Comparison of ENCODE assay signal across 10 cellular contexts in genomic region chr1:42319128-42319851, GRCh38. TPM values are rescaled to one million over a fixed set of nuclear protein-coding genes. Genes with fewer than 3 reads are reported as not detected.
DNase-seq lines count a peak whose midpoint lies in the region; ATAC-seq and TF ChIP-seq lines count a peak whose summit lies in the region.
"Had no signal": no experiment of that assay in that cellular context is flagged by ENCODE, and none has a peak within 500 bp of the region (broad histone marks: within the 10 kb centered on the region; RNA-seq: fewer than 3 reads in every experiment).

No MANE protein-coding gene starts in this region.

- no peak for TF ChIP-seq RAD21 in IMR-90 (IDR thresholded peaks at IDR 0.05; ENCODE audit: low read length)

- 0 out of 2 replicates have a peak overlapping the region, but pooled peaks have one; percentile 13 for H3K18ac ChIP-seq in IMR-90 (ENCODE audit: low read depth, low read length)

- H3K23ac ChIP-seq in IMR-90 (ENCODE audit: low read depth, low read length) = no peak overlapping the region

- BruUV-seq in IMR-90 (replicated peaks; lab: Mats Ljungman, UMichigan) = no TSS peak

- no peak overlapping the region for H4K8ac ChIP-seq in IMR-90 (ENCODE audit: low read depth in 2 of 2, low read length in 2 of 2)

- dilution Hi-C loops in IMR-90 (cut with HindIII; ENCODE audit: low sequenced_read_pairs, unreplicated experiment) = no loop called here

- no peak overlapping the region for H3K56ac ChIP-seq in IMR-90 (ENCODE audit: extremely low read depth, insufficient read depth, low read length)

- intact Hi-C loops in IMR-90 (cut with micrococcal nuclease) = no loop called here
- intact Hi-C loops in breast epithelium (cut with DNase I; ENCODE audit: low total_unique reads) = loop anchor here (2.0 kb wide), 1 partner anchor 20 kb away; no protein-coding TSS in a partner anchor

- H3K4me1 ChIP-seq in IMR-90 (ENCODE audit: control insufficient read depth, insufficient read depth, low read length) = peaks cover 6% of the 10 kb centered on the region
- H3K4me1 ChIP-seq in breast epithelium = peaks cover 0 to 8% of the 10 kb centered on the region in 2 donors
- peaks cover 22% of the 10 kb centered on the region for H3K4me1 ChIP-seq in mesodermal cell (ENCODE audit: control insufficient read depth, insufficient read depth, low read length, poor library complexity, severe bottlenecking)

- POLR2A ChIA-PET in AG04449 (lab: Yijun Ruan, JAX) = no interaction called here
- POLR2A ChIA-PET in IMR-90 (lab: Charles Lee; ENCODE audit: unreplicated experiment) = no interaction called here

- no peak overlapping the region for H2AFZ ChIP-seq in IMR-90 (replicated peaks; ENCODE audit: low read length, poor library complexity)

- no peak overlapping the region; the same call in 1 of the 2 replicates for H3K27ac ChIP-seq in IMR-90 (ENCODE audit: insufficient read depth, low read length)
- peak overlapping the region; percentile 10 to 63 for H3K27ac ChIP-seq in breast epithelium
- H3K27ac ChIP-seq in mesodermal cell (ENCODE audit: low read depth, low read length, severe bottlenecking) = peak overlapping the region; percentile 51

- no peak overlapping the region for H2BK120ac ChIP-seq in IMR-90 (ENCODE audit: low read depth, low read length)

- CTCF ChIA-PET in AG04449 (lab: Yijun Ruan, JAX) = interaction anchor here (1.0 kb wide), 1 partner anchor 24 kb away, joined by 3 read pairs; no protein-coding TSS in a partner anchor
- CTCF ChIA-PET in IMR-90 (lab: Yijun Ruan, JAX) = no interaction called here

- in situ Hi-C loops in IMR-90 (cut with MboI; ENCODE audit: low sequenced_read_pairs) = no loop called here

- 0 out of 2 replicates have a peak overlapping the region, but pooled peaks have one; percentile 11 for H2AK5ac ChIP-seq in IMR-90 (ENCODE audit: low read depth, low read length)

- peaks cover 22 to 68% of the 10 kb centered on the region in 2 experiments for H3K79me1 ChIP-seq in IMR-90 (ENCODE audit: low read depth in 1 of 2, low read length in 2 of 2)

- no peak overlapping the region for H2BK15ac ChIP-seq in IMR-90 (ENCODE audit: low read depth, low read length)

- H4K91ac ChIP-seq in IMR-90 (ENCODE audit: insufficient read depth, low read depth, low read length) = no peak overlapping the region

- peak overlapping the region; percentile 84 for H2BK5ac ChIP-seq in IMR-90 (ENCODE audit: low read depth, low read length, poor library complexity, severe bottlenecking)

- H2AK9ac ChIP-seq in IMR-90 (replicated peaks; ENCODE audit: low read depth, low read length, poor library complexity) = no peak overlapping the region

- H3K4me3 ChIP-seq in AG04449 (ENCODE audit: low read depth, low read length) (no peak overlapping the region), IMR-90 (ENCODE audit: insufficient read depth, low read depth, low read length) (no peak overlapping the region), breast epithelium (no peak overlapping the region), mesodermal cell (ENCODE audit: extremely low read depth, insufficient read depth, low read length, poor library complexity, severe bottlenecking) (no peak overlapping the region)
- H3K4me3 ChIP-seq: skin epidermis had no signal

- peak overlapping the region; percentile 68 for H3K4me2 ChIP-seq in IMR-90 (ENCODE audit: low read depth, low read length)

- TF ChIP-seq POLR2A in IMR-90 (IDR thresholded peaks at IDR 0.05; ENCODE audit: low read depth, low read length) (no peak), breast epithelium (IDR thresholded peaks at IDR 0.05) (no peak)

- no peak for TF ChIP-seq CTCF in AG04449 (IDR thresholded peaks at IDR 0.05; ENCODE audit: insufficient read depth, low read length, missing control alignments)
- TF ChIP-seq CTCF in IMR-90 (conservative IDR thresholded peaks at IDR 0.05; ENCODE audit: low read depth, low read length) = no peak
- TF ChIP-seq CTCF in breast epithelium (IDR thresholded peaks at IDR 0.05) = no peak

- no peak overlapping the region for H4K5ac ChIP-seq in IMR-90 (ENCODE audit: low read depth, low read length)

- no peak overlapping the region for H3K14ac ChIP-seq in IMR-90 (replicated peaks; ENCODE audit: low read depth, low read length)

- no peak overlapping the region for H3K4ac ChIP-seq in IMR-90 (ENCODE audit: low read depth, low read length)

- no peak overlapping the region for H3K9ac ChIP-seq in IMR-90 (ENCODE audit: low read depth, low read length)

- DNase-seq in AG04449 (ENCODE audit: low read depth, low spot score) (peak; percentile 66), IMR-90 (peak; percentile 77), breast epithelium (ENCODE audit: low spot score in 2 of 2) (no peak), 8988T (no peak), NCI-H524 treated with DMSO at 0.1 percent for 48 hours (lab: John Stamatoyannopoulos, UW) (no peak), DMS79 (lab: John Stamatoyannopoulos, UW) (no peak)
- DNase-seq: hypothalamus had no signal

- H4K20me1 ChIP-seq in IMR-90 (ENCODE audit: insufficient read depth, low read length) = peaks cover 80% of the 10 kb centered on the region

- WGBS in IMR-90 (ENCODE audit: extremely low coverage in 2 of 2, insufficient read length in 1 of 2), 2 experiments = no CpG with 5 or more reads among the region's 4 CpGs
- 95% methylated on average over 2 of the region's 4 CpGs; no CpG with 5 or more reads in 1 of the 2 experiments for WGBS in mesodermal cell (ENCODE audit: insufficient coverage in 2 of 2), 2 experiments

- no peak overlapping the region for H2BK20ac ChIP-seq in IMR-90 (ENCODE audit: low read depth, low read length)

- H3K27me3 ChIP-seq in IMR-90 (ENCODE audit: control insufficient read depth, insufficient read depth, low read length) = no peaks in the 10 kb centered on the region
- H3K27me3 ChIP-seq in breast epithelium = no peaks in the 10 kb centered on the region

- H3K36me3 ChIP-seq in IMR-90 (ENCODE audit: control insufficient read depth, insufficient read depth, low read length) (no peaks in the 10 kb centered on the region), breast epithelium (no peaks in the 10 kb centered on the region), mesodermal cell (ENCODE audit: control insufficient read depth, insufficient read depth, low read length) (peaks cover 3% of the 10 kb centered on the region)

- no peaks in the 10 kb centered on the region for H3K9me3 ChIP-seq in IMR-90 (ENCODE audit: control insufficient read depth, insufficient read depth, low read length)
- no peaks in the 10 kb centered on the region for H3K9me3 ChIP-seq in breast epithelium
- no peaks in the 10 kb centered on the region for H3K9me3 ChIP-seq in mesodermal cell (ENCODE audit: control insufficient read depth, low read length)

- peaks cover 7% of the 10 kb centered on the region for H3K9me1 ChIP-seq in IMR-90 (ENCODE audit: insufficient read depth, low read length)

- ATAC-seq in IMR-90 (ENCODE audit: low read depth) (peak; percentile 79), HG02970 (IDR thresholded peaks at IDR 0.05; ENCODE audit: low FRiP score, unreplicated experiment) (no peak)

TF ChIP-seq in IMR-90, 13 proteins besides CTCF, POLR2A, EP300 and RAD21:
- TF ChIP-seq USF2 (IDR thresholded peaks at IDR 0.05; ENCODE audit: low read depth, low read length) = no peak
- TF ChIP-seq CEBPB (IDR thresholded peaks at IDR 0.05; ENCODE audit: low read depth, low read length) = peak; percentile 97

RNA-seq across cellular contexts. Expression of gene FOXJ3, which starts 15.7 kb away (rescaled TPM):
- 28.1 and 30.5 TPM in 2 replicates for total RNA-seq in IMR-90 (2012; rRNA removed)
- 16.6 and 16.7 TPM in 2 replicates for polyA plus RNA-seq in IMR-90 (2012; rRNA removed)
- 6.9 and 7.0 TPM in 2 replicates for polyA plus RNA-seq in IMR-90 (2012; cell fraction: cytosol; rRNA removed)
- 21.5 and 62.8 TPM in 2 replicates for polyA plus RNA-seq in IMR-90 (2012; cell fraction: nucleus; rRNA removed; ENCODE audit: low replicate concordance)
- total RNA-seq in breast epithelium = 10 to 100 TPM; 52.6 to 82.7 (median 57.7) TPM
- 37.3 TPM for polyA plus RNA-seq in mesodermal cell (2013, experiment 1 of 2)
- polyA plus RNA-seq in mesodermal cell (2013, experiment 2 of 2) = 32.1 TPM

Comparison
In these comparisons a context has a peak if more than half of its experiments do, and no peak if none do; other contexts are left out.
1. DNase-seq: peak in AG04449 (single experiment) and IMR-90 (single experiment); none in breast epithelium (0 of 2), 8988T (single experiment), NCI-H524 treated with DMSO at 0.1 percent for 48 hours (single experiment) and DMS79 (single experiment).